In the genomic region with DNA sequence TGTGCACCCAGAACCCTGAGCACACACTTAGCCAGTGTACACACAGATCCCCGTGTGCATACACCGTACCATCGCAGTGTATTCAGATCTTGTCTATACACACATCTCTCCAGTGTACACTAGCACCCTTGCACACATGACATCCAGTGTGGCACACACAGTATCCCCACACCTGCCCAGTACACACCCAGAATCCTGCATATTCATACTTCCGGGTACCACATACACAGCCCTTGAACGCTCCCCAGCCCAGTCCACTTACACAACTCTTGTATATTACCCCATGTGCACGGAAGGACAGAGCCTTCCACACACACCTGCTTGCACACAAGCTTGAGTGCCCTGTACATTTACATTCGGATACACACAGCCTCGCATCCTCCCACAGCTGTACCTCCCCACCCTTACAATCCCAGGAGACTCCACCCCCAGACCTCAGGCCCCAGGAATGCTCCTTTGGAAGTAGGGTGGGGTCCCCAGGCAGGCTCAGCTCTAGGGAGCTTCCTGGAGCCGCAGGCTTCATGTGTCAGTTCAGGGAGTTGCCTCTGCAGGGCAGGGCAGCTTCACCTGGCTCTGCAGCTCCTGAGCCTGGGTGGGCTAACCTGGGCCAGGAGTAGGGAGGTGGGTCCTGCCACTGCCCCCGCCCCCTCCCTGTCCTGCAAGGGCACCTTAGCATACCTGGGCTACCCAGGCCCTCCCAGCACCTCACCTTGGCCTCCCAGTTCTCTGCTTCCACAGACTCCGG, we compare ENCODE assay signal across 8 cellular contexts. TPM values are rescaled to one million over a fixed set of nuclear protein-coding genes. Genes with fewer than 3 reads are reported as not detected.
DNase-seq lines count a peak whose midpoint lies in the region; ATAC-seq and TF ChIP-seq lines count a peak whose summit lies in the region.

No MANE protein-coding gene starts in this region.

- no peaks in the 10 kb centered on the region for H3K9me2 ChIP-seq in MM.1S (replicated peaks; ENCODE audit: insufficient read depth, low read length)

- H3K27ac Mint-ChIP-seq in neural progenitor cell = peak overlapping the region; percentile 95

- no peaks in the 10 kb centered on the region for H3K9me3 Mint-ChIP-seq in neural progenitor cell

- DNase-seq in MM.1S (no peak), neural progenitor cell (ENCODE audit: low spot score) (peak; percentile 21), nucleus accumbens (lab: John Stamatoyannopoulos, UW) (no peak)

- no peaks in the 10 kb centered on the region for H3K36me3 ChIP-seq in MM.1S (replicated peaks; ENCODE audit: insufficient read depth, low read length)
- no peaks in the 10 kb centered on the region for H3K36me3 ChIP-seq in neural progenitor cell

- H3K4me1 ChIP-seq in MM.1S (ENCODE audit: low read length) = peaks cover 16% of the 10 kb centered on the region
- H3K4me1 ChIP-seq in neural progenitor cell = peaks cover 49% of the 10 kb centered on the region

- TF ChIP-seq CTCF in C4-2B (conservative IDR thresholded peaks at IDR 0.05) (no peak), MM.1S (IDR thresholded peaks at IDR 0.05; ENCODE audit: low read length) (no peak), neural progenitor cell (IDR thresholded peaks at IDR 0.05) (no peak)

- H3K36me3 Mint-ChIP-seq in neural progenitor cell = peaks cover 16% of the 10 kb centered on the region

- H3K9me3 ChIP-seq in MM.1S (replicated peaks; ENCODE audit: insufficient read depth, low read length) = no peaks in the 10 kb centered on the region
- H3K9me3 ChIP-seq in neural progenitor cell (ENCODE audit: low read depth) = no peaks in the 10 kb centered on the region

- H3K4me3 ChIP-seq in MM.1S (ENCODE audit: low read length) (no peak overlapping the region), neural progenitor cell (no peak overlapping the region)

- ATAC-seq in esophagus mucosa (peak; percentile 80), HG03565 (IDR thresholded peaks at IDR 0.05; ENCODE audit: unreplicated experiment) (no peak), HG02885 (IDR thresholded peaks at IDR 0.05; ENCODE audit: poor library complexity, unreplicated experiment) (no peak), GM18858 (IDR thresholded peaks at IDR 0.05; ENCODE audit: unreplicated experiment) (no peak)

- H3K79me2 ChIP-seq in MM.1S (ENCODE audit: low read length) = no peaks in the 10 kb centered on the region
- H3K79me2 ChIP-seq in neural progenitor cell (ENCODE audit: low read depth) = peaks cover 75% of the 10 kb centered on the region

- peaks cover 58% of the 10 kb centered on the region for H3K4me1 Mint-ChIP-seq in neural progenitor cell

- H3K27me3 ChIP-seq in MM.1S (replicated peaks; ENCODE audit: insufficient read depth, low read length) = no peaks in the 10 kb centered on the region
- H3K27me3 ChIP-seq in neural progenitor cell = no peaks in the 10 kb centered on the region

- H3K27me3 Mint-ChIP-seq in neural progenitor cell (ENCODE audit: insufficient read depth, low read depth) = no peaks in the 10 kb centered on the region

- H3K27ac ChIP-seq in C4-2B (peak overlapping the region; percentile 8; the same call in 1 of the 2 replicates), MM.1S (ENCODE audit: low read length) (peak overlapping the region; percentile 44; the same call in 1 of the 2 replicates), neural progenitor cell (peak overlapping the region; percentile 61)

- H3F3A ChIP-seq in MM.1S (ENCODE audit: insufficient read depth, low read length) (peaks cover 5% of the 10 kb centered on the region; the same call in 1 of the 2 replicates), neural progenitor cell (ENCODE audit: low read depth) (peaks cover 48% of the 10 kb centered on the region)

- H3K4me2 ChIP-seq in MM.1S (ENCODE audit: low read depth, low read length) = peak overlapping the region; percentile 63; the same call in 1 of the 2 replicates
- H3K4me2 ChIP-seq in neural progenitor cell = peak overlapping the region; percentile 41

- H3K9ac ChIP-seq in MM.1S (ENCODE audit: low read length) = no peak overlapping the region
- no peak overlapping the region for H3K9ac ChIP-seq in neural progenitor cell

- no peaks in the 10 kb centered on the region for H4K20me1 ChIP-seq in MM.1S (ENCODE audit: insufficient read depth, low read length)
- H4K20me1 ChIP-seq in neural progenitor cell (ENCODE audit: low read depth) = peaks cover 93% of the 10 kb centered on the region

- H3K4me3 Mint-ChIP-seq in neural progenitor cell = peak overlapping the region; percentile 25

- peak overlapping the region; percentile 88 for H2AFZ ChIP-seq in MM.1S (ENCODE audit: low read length)
- H2AFZ ChIP-seq in neural progenitor cell (replicated peaks) = no peak overlapping the region

RNA-seq across cellular contexts. Expression of a gene that starts 46.2 kb away (rescaled TPM):
- total RNA-seq in esophagus mucosa (51.7 TPM), neural progenitor cell (ENCODE audit: low replicate concordance) (7.0 and 26.5 TPM in 2 replicates)

Comparison
In these comparisons a context has a peak if more than half of its experiments do, and no peak if none do; other contexts are left out.
1. H3K27ac ChIP-seq: peak in every context shown above with its lines; median percentile 61 in neural progenitor cell; 44 in MM.1S; 8 in C4-2B.